ENCODE assay signal across 8 cellular contexts in genomic region chr3:47522082-47522987, GRCh38. TPM values are rescaled to one million over a fixed set of nuclear protein-coding genes. Genes with fewer than 3 reads are reported as not detected.
DNase-seq lines count a peak whose midpoint lies in the region; ATAC-seq, FAIRE-seq and TF ChIP-seq lines count a peak whose summit lies in the region.

No MANE protein-coding gene starts in this region.

- H3K9me3 ChIP-seq in HepG2 (ENCODE audit: low read length), result no peaks in the 10 kb centered on the region

- peak; percentile 96 for TF ChIP-seq RAD21 in HepG2 (CRISPR knock-in tag; IDR thresholded peaks at IDR 0.05)

- H3K4me3 ChIP-seq in coronary artery (no peak overlapping the region), HepG2 (replicated peaks in 1 of 3; ENCODE audit: insufficient read depth in 1 of 3, low read depth in 2 of 3, low read length in 3 of 3) (0 out of 6 replicates have a peak overlapping the region, but pooled peaks of 1 of the 3 experiments have one; percentile 26)

- H3K27ac ChIP-seq in coronary artery (no peak overlapping the region), HepG2 (ENCODE audit: extremely low read length, insufficient read depth, low read length) (no peak overlapping the region)

- peak overlapping the region; percentile 69 for H2AFZ ChIP-seq in HepG2 (ENCODE audit: low read length)

- CTCF ChIA-PET in GM10248 (lab: Yijun Ruan, JAX), result interaction anchor here (0.6 to 5.0 kb wide), 71 partner anchors 8 to 913 kb away, joined by 3 to 56 read pairs (median 4); partner anchors contain the start of genes ELP6 and SMARCC1
- CTCF ChIA-PET in HepG2 (lab: Yijun Ruan, JAX; ENCODE audit: low intra/inter-chr PET ratio, low total read pairs), result interaction anchor here (0.9 to 1.7 kb wide), 5 partner anchors 44 to 278 kb away, joined by 3 to 11 read pairs (median 3); no protein-coding TSS in a partner anchor

- peak; percentile 91 for TF ChIP-seq CTCF in GM10248 (IDR thresholded peaks at IDR 0.05; ENCODE audit: control extremely low read depth, extremely low read depth, low read depth, missing control alignments)
- TF ChIP-seq CTCF in coronary artery (IDR thresholded peaks at IDR 0.05), result peak; percentile 79
- TF ChIP-seq CTCF in HepG2 (CRISPR knock-in tag; IDR thresholded peaks at IDR 0.05), result peak; percentile 96

- BruUV-seq in HepG2 (replicated peaks; lab: Mats Ljungman, UMichigan), result no TSS peak

- no peak for TF ChIP-seq POLR2A in HepG2 (IDR thresholded peaks at IDR 0.05; ENCODE audit: insufficient read depth in 1 of 2, low read depth in 2 of 2, low read length in 2 of 2)

- peak; percentile 95 for FAIRE-seq in HepG2 (lab: Jason Lieb, UNC)

- H3K9ac ChIP-seq in HepG2 (ENCODE audit: insufficient read depth, low read depth, low read length), result no peak overlapping the region

- H3K4me2 ChIP-seq in HepG2 (ENCODE audit: low read depth, low read length), result peak overlapping the region; percentile 68

- intact Hi-C loops in HepG2 (cut with micrococcal nuclease; ENCODE audit: unreplicated experiment), result loop anchor here (1.0 to 2.0 kb wide), 3 partner anchors 56 to 267 kb away; partner anchors contain the start of gene CSPG5

- no peaks in the 10 kb centered on the region for H3K27me3 ChIP-seq in HepG2 (ENCODE audit: control insufficient read depth in 1 of 2, insufficient read depth in 2 of 2, low read length in 2 of 2)

- H3K79me2 ChIP-seq in HepG2 (ENCODE audit: insufficient read depth, low read length), result no peaks in the 10 kb centered on the region

- H3K4me1 ChIP-seq in HepG2 (ENCODE audit: insufficient read depth, low read length), result peaks cover 34% of the 10 kb centered on the region

- DNase-seq in GM10248 (ENCODE audit: extremely low spot score), result peak; percentile 88
- peak; percentile 89 for DNase-seq in NCI-H748 (lab: John Stamatoyannopoulos, UW; ENCODE audit: unreplicated experiment)
- peak; percentile 67 to 73 for DNase-seq in activated CD4-positive, alpha-beta T cell treated with anti-CD3 and anti-CD28 coated beads for 4 hours
- peak; percentile 83 for DNase-seq in coronary artery (ENCODE audit: low spot score)
- DNase-seq in HepG2 (ENCODE audit: low spot score), result peak; percentile 83
- DNase-seq in stimulated activated CD4-positive, alpha-beta T cell treated with anti-CD3 and anti-CD28 coated beads, Interleukin-4, amount 100 ng/mL, for 4 hours, result peak; percentile 57 to 67

- WGBS in HepG2 (ENCODE audit: low lambda C conversion rate), result 36% methylated on average over 11 of the region's 15 CpGs

- POLR2A ChIA-PET in GM10248 (lab: Yijun Ruan, JAX) (interaction anchor here (0.6 kb wide), 1 partner anchor 1148 kb away, joined by 3 read pairs; no protein-coding TSS in a partner anchor), HepG2 (lab: Yijun Ruan, JAX) (interaction anchor here (1.0 to 2.0 kb wide), 4 partner anchors 20 to 303 kb away, joined by 3 to 5 read pairs (median 4); no protein-coding TSS in a partner anchor)

- in situ Hi-C loops in HepG2 (cut with HindIII; ENCODE audit: extremely low pct_ligation_motif_present, low pct_unique_long_range_greater_than_20kb), result no loop called here

- TF ChIP-seq EP300 in HepG2 (IDR thresholded peaks at IDR 0.05; ENCODE audit: low read depth in 2 of 2, low read length in 2 of 2) (no peak), HepG2 (CRISPR knock-in tag; IDR thresholded peaks at IDR 0.05; ENCODE audit: borderline replicate concordance) (no peak)

- no peaks in the 10 kb centered on the region for H3K36me3 ChIP-seq in HepG2 (replicated peaks in 1 of 2; ENCODE audit: control insufficient read depth in 1 of 2, insufficient read depth in 2 of 2, low read length in 2 of 2)

- H4K20me1 ChIP-seq in HepG2 (ENCODE audit: insufficient read depth, low read length), result no peaks in the 10 kb centered on the region

- peak; percentile 86 for ATAC-seq in HG03439 (IDR thresholded peaks at IDR 0.05; ENCODE audit: unreplicated experiment)
- ATAC-seq in HepG2, result peak; percentile 93
- ATAC-seq in HG02938 (IDR thresholded peaks at IDR 0.05; ENCODE audit: unreplicated experiment), result no peak

RNA-seq across cellular contexts. Expression of gene ELP6, which starts 8.8 kb away (rescaled TPM):
- total RNA-seq in HepG2 (2016; rRNA removed; fragmentation: Illumina TruSeq; extraction: Trizol), result 38.6 and 45.0 TPM in 2 replicates
- 21.1 and 22.8 TPM in 2 replicates for total RNA-seq in HepG2 (2016; cell fraction: cytosol; rRNA removed; fragmentation: Illumina TruSeq; extraction: Trizol; ENCODE audit: low read depth)
- 40.9 and 43.5 TPM in 2 replicates for total RNA-seq in HepG2 (2016; cell fraction: insoluble cytoplasmic fraction; rRNA removed; fragmentation: Illumina TruSeq; extraction: Trizol)
- total RNA-seq in HepG2 (2016; cell fraction: membrane; rRNA removed; fragmentation: Illumina TruSeq; extraction: Trizol), result 31.1 and 33.1 TPM in 2 replicates
- 35.1 and 40.6 TPM in 2 replicates for total RNA-seq in HepG2 (2016; cell fraction: nucleus; rRNA removed; fragmentation: Illumina TruSeq; extraction: Trizol)
- polyA plus RNA-seq in HepG2 (2011; rRNA removed), result 43.6 and 49.3 TPM in 2 replicates
- polyA plus RNA-seq in HepG2 (2011; cell fraction: cytosol; rRNA removed), result 48.6 and 55.2 TPM in 2 replicates
- 27.3 and 28.8 TPM in 2 replicates for polyA plus RNA-seq in HepG2 (2011; cell fraction: nucleus; rRNA removed)
- polyA plus RNA-seq in HepG2 (2012), result 15.1 and 17.2 TPM in 2 replicates
- polyA plus RNA-seq in HepG2 (2016; cell fraction: cytosol; fragmentation: Illumina TruSeq; extraction: Trizol; ENCODE audit: low read depth), result 15.9 and 19.1 TPM in 2 replicates
- polyA plus RNA-seq in HepG2 (2016; cell fraction: insoluble cytoplasmic fraction; fragmentation: Illumina TruSeq; extraction: Trizol; ENCODE audit: low read depth), result 46.8 and 48.4 TPM in 2 replicates
- polyA plus RNA-seq in HepG2 (2016; cell fraction: membrane; fragmentation: Illumina TruSeq; extraction: Trizol; ENCODE audit: low read depth), result 23.9 and 24.2 TPM in 2 replicates
- polyA plus RNA-seq in HepG2 (2016; cell fraction: nucleus; fragmentation: Illumina TruSeq; extraction: Trizol; ENCODE audit: insufficient read depth, low read depth), result 63.6 and 69.2 TPM in 2 replicates
- polyA minus RNA-seq in HepG2 (2011; rRNA and poly(A)+ RNA removed; ENCODE audit: low replicate concordance), result 60.8 and 110 TPM in 2 replicates
- 12.7 and 18.2 TPM in 2 replicates for polyA minus RNA-seq in HepG2 (2011; cell fraction: cytosol; rRNA and poly(A)+ RNA removed)
- 49.6 and 56.1 TPM in 2 replicates for polyA minus RNA-seq in HepG2 (2011; cell fraction: nucleus; rRNA and poly(A)+ RNA removed)

RNA-seq across cellular contexts. Expression of gene SCAP, which starts 46.6 kb away (rescaled TPM):
- 24.0 and 53.3 TPM in 2 replicates for total RNA-seq in HepG2 (2016; rRNA removed; fragmentation: Illumina TruSeq; extraction: Trizol)
- total RNA-seq in HepG2 (2016; cell fraction: cytosol; rRNA removed; fragmentation: Illumina TruSeq; extraction: Trizol; ENCODE audit: low read depth), result 52.3 and 54.3 TPM in 2 replicates
- total RNA-seq in HepG2 (2016; cell fraction: insoluble cytoplasmic fraction; rRNA removed; fragmentation: Illumina TruSeq; extraction: Trizol), result 21.9 and 52.8 TPM in 2 replicates
- total RNA-seq in HepG2 (2016; cell fraction: membrane; rRNA removed; fragmentation: Illumina TruSeq; extraction: Trizol), result 34.5 and 35.0 TPM in 2 replicates
- total RNA-seq in HepG2 (2016; cell fraction: nucleus; rRNA removed; fragmentation: Illumina TruSeq; extraction: Trizol), result 54.5 and 63.6 TPM in 2 replicates
- 40.4 and 58.7 TPM in 2 replicates for polyA plus RNA-seq in HepG2 (2011; rRNA removed)
- 31.5 and 35.0 TPM in 2 replicates for polyA plus RNA-seq in HepG2 (2011; cell fraction: cytosol; rRNA removed)
- polyA plus RNA-seq in HepG2 (2011; cell fraction: nucleus; rRNA removed), result 134 and 142 TPM in 2 replicates
- 70.2 and 73.6 TPM in 2 replicates for polyA plus RNA-seq in HepG2 (2012)
- polyA plus RNA-seq in HepG2 (2016; cell fraction: cytosol; fragmentation: Illumina TruSeq; extraction: Trizol; ENCODE audit: low read depth), result 6.4 and 7.0 TPM in 2 replicates
- 18.1 and 20.4 TPM in 2 replicates for polyA plus RNA-seq in HepG2 (2016; cell fraction: insoluble cytoplasmic fraction; fragmentation: Illumina TruSeq; extraction: Trizol; ENCODE audit: low read depth)
- 15.1 and 16.0 TPM in 2 replicates for polyA plus RNA-seq in HepG2 (2016; cell fraction: membrane; fragmentation: Illumina TruSeq; extraction: Trizol; ENCODE audit: low read depth)
- 85.3 and 87.4 TPM in 2 replicates for polyA plus RNA-seq in HepG2 (2016; cell fraction: nucleus; fragmentation: Illumina TruSeq; extraction: Trizol; ENCODE audit: insufficient read depth, low read depth)
- 122 and 226 TPM in 2 replicates for polyA minus RNA-seq in HepG2 (2011; rRNA and poly(A)+ RNA removed; ENCODE audit: low replicate concordance)
- 53.2 and 65.6 TPM in 2 replicates for polyA minus RNA-seq in HepG2 (2011; cell fraction: cytosol; rRNA and poly(A)+ RNA removed)
- 49.2 and 66.6 TPM in 2 replicates for polyA minus RNA-seq in HepG2 (2011; cell fraction: nucleus; rRNA and poly(A)+ RNA removed)

RNA-seq across cellular contexts. Expression of gene CSPG5, which starts 56.3 kb away (rescaled TPM):
- 0.07 TPM in 1 of 2 replicates, not detected in the other for total RNA-seq in HepG2 (2016; rRNA removed; fragmentation: Illumina TruSeq; extraction: Trizol)
- total RNA-seq in HepG2 (2016; cell fraction: cytosol; rRNA removed; fragmentation: Illumina TruSeq; extraction: Trizol; ENCODE audit: low read depth), result not detected in 2 replicates
- total RNA-seq in HepG2 (2016; cell fraction: insoluble cytoplasmic fraction; rRNA removed; fragmentation: Illumina TruSeq; extraction: Trizol), result 0.11 TPM in 1 of 2 replicates, not detected in the other
- not detected in 2 replicates for total RNA-seq in HepG2 (2016; cell fraction: membrane; rRNA removed; fragmentation: Illumina TruSeq; extraction: Trizol)
- total RNA-seq in HepG2 (2016; cell fraction: nucleus; rRNA removed; fragmentation: Illumina TruSeq; extraction: Trizol), result 0.25 and 0.37 TPM in 2 replicates
- 0.10 and 0.15 TPM in 2 replicates for polyA plus RNA-seq in HepG2 (2011; rRNA removed)
- polyA plus RNA-seq in HepG2 (2011; cell fraction: cytosol; rRNA removed), result 0.05 and 0.06 TPM in 2 replicates
- 0.11 and 0.23 TPM in 2 replicates for polyA plus RNA-seq in HepG2 (2011; cell fraction: nucleus; rRNA removed)
- 0.08 and 0.20 TPM in 2 replicates for polyA plus RNA-seq in HepG2 (2012)
- not detected in 2 replicates for polyA plus RNA-seq in HepG2 (2016; cell fraction: cytosol; fragmentation: Illumina TruSeq; extraction: Trizol; ENCODE audit: low read depth)
- not detected in 2 replicates for polyA plus RNA-seq in HepG2 (2016; cell fraction: insoluble cytoplasmic fraction; fragmentation: Illumina TruSeq; extraction: Trizol; ENCODE audit: low read depth)
- 0.11 TPM in 1 of 2 replicates, not detected in the other for polyA plus RNA-seq in HepG2 (2016; cell fraction: membrane; fragmentation: Illumina TruSeq; extraction: Trizol; ENCODE audit: low read depth)
- not detected in 2 replicates for polyA plus RNA-seq in HepG2 (2016; cell fraction: nucleus; fragmentation: Illumina TruSeq; extraction: Trizol; ENCODE audit: insufficient read depth, low read depth)
- polyA minus RNA-seq in HepG2 (2011; rRNA and poly(A)+ RNA removed; ENCODE audit: low replicate concordance), result 0.08 and 0.75 TPM in 2 replicates
- polyA minus RNA-seq in HepG2 (2011; cell fraction: cytosol; rRNA and poly(A)+ RNA removed), result not detected in 2 replicates
- 0.90 and 1.2 TPM in 2 replicates for polyA minus RNA-seq in HepG2 (2011; cell fraction: nucleus; rRNA and poly(A)+ RNA removed)
